ENCODE assay signal across 20 cellular contexts in the genomic region with DNA sequence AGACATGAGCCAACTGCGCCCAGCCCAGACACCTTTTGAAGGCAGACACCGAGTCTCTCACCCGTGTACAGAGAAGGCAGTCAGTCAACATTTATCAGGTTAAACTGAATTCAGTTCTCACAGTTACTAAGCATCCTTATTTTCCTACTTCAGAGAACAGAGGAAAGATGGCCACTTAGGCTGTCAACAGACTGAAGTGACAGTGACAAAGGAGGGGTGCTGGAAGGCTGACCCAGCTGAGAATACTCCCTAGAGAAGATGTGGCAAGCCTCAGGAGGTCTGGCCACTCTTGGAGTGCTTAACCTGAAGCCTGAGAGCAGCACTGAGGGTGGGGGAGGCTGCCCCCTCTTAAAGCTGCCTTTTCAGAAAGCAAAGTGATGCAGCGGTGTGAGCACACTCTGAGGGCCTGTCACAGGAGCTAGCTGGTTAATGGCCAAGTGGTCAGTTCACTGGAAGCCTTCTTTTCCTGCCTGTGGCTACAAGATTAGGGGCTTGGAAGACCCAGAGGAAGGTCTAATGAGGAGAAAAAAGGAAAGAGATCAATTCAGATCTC. TPM values are rescaled to one million over a fixed set of nuclear protein-coding genes. Genes with fewer than 3 reads are reported as not detected.
DNase-seq lines count a peak whose midpoint lies in the region; ATAC-seq and TF ChIP-seq lines count a peak whose summit lies in the region.
"Had no signal": no experiment of that assay in that cellular context is flagged by ENCODE, and none has a peak within 500 bp of the region (broad histone marks: within the 10 kb centered on the region; RNA-seq: fewer than 3 reads in every experiment).

No MANE protein-coding gene starts in this region.

- H3K9me3 Mint-ChIP-seq in CD4-positive, CD25-positive, alpha-beta regulatory T cell = peaks cover 0 to 2% (median 0%) of the 10 kb centered on the region in 7 donors
- H3K9me3 Mint-ChIP-seq in nephron progenitor cell (no peaks in the 10 kb centered on the region), type B pancreatic cell (no peaks in the 10 kb centered on the region)
- H3K9me3 Mint-ChIP-seq: GM23338, H9 had no signal

- H3K27me3 Mint-ChIP-seq in CD4-positive, CD25-positive, alpha-beta regulatory T cell = no peaks in the 10 kb centered on the region
- H3K27me3 Mint-ChIP-seq in nephron progenitor cell (ENCODE audit: low read depth, poor library complexity) (peaks cover 18% of the 10 kb centered on the region), type B pancreatic cell (no peaks in the 10 kb centered on the region)
- H3K27me3 Mint-ChIP-seq: B cell had no signal

- DNase-seq in CD4-positive, CD25-positive, alpha-beta regulatory T cell = no peak
- DNase-seq in left ventricle myocardium superior (no peak), nephron progenitor cell (no peak), 8988T (no peak), type B pancreatic cell (ENCODE audit: extremely low spot score, unreplicated experiment) (no peak), NCI-H2196 treated with DMSO at 0.1 percent for 48 hours (lab: John Stamatoyannopoulos, UW; ENCODE audit: unreplicated experiment) (no peak)
- DNase-seq: H9, KBM-7, NCI-H1105 treated with DMSO at 0.1 percent for 48 hours, NCI-H146, NCI-H1930, NCI-H226, NCI-H510A, RPMI8226, SIG-M5 had no signal

- H3K4me1 Mint-ChIP-seq in CD4-positive, CD25-positive, alpha-beta regulatory T cell = peaks cover 0 to 5% (median 2%) of the 10 kb centered on the region in 4 donors
- H3K4me1 Mint-ChIP-seq in nephron progenitor cell (peaks cover 65% of the 10 kb centered on the region), type B pancreatic cell (ENCODE audit: unreplicated experiment) (peaks cover 21% of the 10 kb centered on the region)

- no peaks in the 10 kb centered on the region for H3K27me3 ChIP-seq in CD4-positive, CD25-positive, alpha-beta regulatory T cell (ENCODE audit: control insufficient read depth, insufficient read depth, low read length)

- TF ChIP-seq CTCF in nephron progenitor cell (IDR thresholded peaks at IDR 0.05) (no peak), type B pancreatic cell (conservative IDR thresholded peaks at IDR 0.05) (no peak)

- no peak for ATAC-seq in CD4-positive, CD25-positive, alpha-beta regulatory T cell (ENCODE audit: low read depth in 2 of 2)
- ATAC-seq in left ventricle myocardium superior (peak; percentile 69), GM18867 (IDR thresholded peaks at IDR 0.05; ENCODE audit: unreplicated experiment) (no peak)

- H3K4me3 Mint-ChIP-seq in CD4-positive, CD25-positive, alpha-beta regulatory T cell = no peak overlapping the region
- H3K4me3 Mint-ChIP-seq in nephron progenitor cell (no peak overlapping the region), type B pancreatic cell (no peak overlapping the region)
- H3K4me3 Mint-ChIP-seq: B cell, GM23338, H9 had no signal

- no peaks in the 10 kb centered on the region for H3K4me1 ChIP-seq in CD4-positive, CD25-positive, alpha-beta regulatory T cell (ENCODE audit: control insufficient read depth, insufficient read depth, low read length, poor library complexity, severe bottlenecking)

- peaks cover 39% of the 10 kb centered on the region for H3K36me3 ChIP-seq in CD4-positive, CD25-positive, alpha-beta regulatory T cell (ENCODE audit: control insufficient read depth, insufficient read depth, low read length)

- H3K9me3 ChIP-seq in CD4-positive, CD25-positive, alpha-beta regulatory T cell (ENCODE audit: control insufficient read depth in 2 of 2, low read length in 2 of 2) = no peaks in the 10 kb centered on the region

- no peak overlapping the region for H3K4me3 ChIP-seq in CD4-positive, CD25-positive, alpha-beta regulatory T cell (ENCODE audit: low read depth, low read length)
- H3K4me3 ChIP-seq: GM23338, SK-N-MC had no signal

- H3K27ac ChIP-seq in CD4-positive, CD25-positive, alpha-beta regulatory T cell (ENCODE audit: insufficient read depth, low read length, poor library complexity, severe bottlenecking) = no peak overlapping the region
- H3K27ac ChIP-seq in cingulate gyrus (ENCODE audit: low read depth, low read length) = peak overlapping the region; percentile 10
- H3K27ac ChIP-seq: SK-N-MC had no signal

- H3K27ac Mint-ChIP-seq in CD4-positive, CD25-positive, alpha-beta regulatory T cell = peak overlapping the region in 2 of 3 donors; percentile 9 to 31
- H3K27ac Mint-ChIP-seq in nephron progenitor cell = peak overlapping the region; percentile 22
- H3K27ac Mint-ChIP-seq in type B pancreatic cell = no peak overlapping the region
- H3K27ac Mint-ChIP-seq: B cell, GM23338 had no signal

- intact Hi-C loops in left ventricle myocardium superior (cut with micrococcal nuclease) = no loop called here

- H3K36me3 Mint-ChIP-seq in CD4-positive, CD25-positive, alpha-beta regulatory T cell = peaks cover 32% of the 10 kb centered on the region
- H3K36me3 Mint-ChIP-seq in nephron progenitor cell (ENCODE audit: low read depth) (no peaks in the 10 kb centered on the region), type B pancreatic cell (peaks cover 17% of the 10 kb centered on the region)

RNA-seq across cellular contexts. Expression of gene SREBF1, which starts 51.0 kb away (rescaled TPM):
- 141 TPM for total RNA-seq in CD4-positive, CD25-positive, alpha-beta regulatory T cell
- polyA plus RNA-seq in CD4-positive, CD25-positive, alpha-beta regulatory T cell = 1 to 10 TPM; 4.5 to 6.7 (median 6.0) TPM
- 15.2 TPM for total RNA-seq in left ventricle myocardium superior
- total RNA-seq in type B pancreatic cell (ENCODE audit: low replicate concordance) = 81.2 and 97.0 TPM in 2 replicates
